Comparison of ENCODE assay signal across 15 cellular contexts in the genomic region with DNA sequence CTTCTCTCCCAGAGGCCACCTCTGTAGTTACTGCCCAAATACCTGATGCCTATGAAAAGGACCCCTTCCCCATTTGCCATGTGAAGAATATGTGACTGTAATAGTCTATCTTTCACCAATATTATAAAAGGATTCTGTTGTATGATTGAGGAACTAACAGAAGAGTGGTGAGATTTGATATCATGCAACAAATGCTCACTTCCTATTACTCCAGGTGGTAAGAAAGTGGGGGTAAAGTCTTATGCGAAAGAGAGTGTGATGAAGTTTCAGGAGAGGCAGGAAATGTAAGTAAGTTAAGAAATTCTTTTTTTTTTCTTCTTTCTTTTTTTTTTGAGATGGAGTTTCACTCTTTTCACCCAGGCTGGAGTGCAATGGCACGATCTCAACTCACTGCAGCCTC. TPM values are rescaled to one million over a fixed set of nuclear protein-coding genes. Genes with fewer than 3 reads are reported as not detected.
DNase-seq lines count a peak whose midpoint lies in the region; ATAC-seq, FAIRE-seq and TF ChIP-seq lines count a peak whose summit lies in the region.
"Had no signal": no experiment of that assay in that cellular context is flagged by ENCODE, and none has a peak within 500 bp of the region (broad histone marks: within the 10 kb centered on the region; RNA-seq: fewer than 3 reads in every experiment).

No MANE protein-coding gene starts in this region.

- H3K36me3 Mint-ChIP-seq in activated CD4-positive, alpha-beta T cell treated with anti-CD3 and anti-CD28 coated beads, Interleukin-2, amount 10 ng/mL, durations not matched to agents 24 days and 14 days (ENCODE audit: low read depth) = no peaks in the 10 kb centered on the region
- no peaks in the 10 kb centered on the region for H3K36me3 Mint-ChIP-seq in endothelial cell (ENCODE audit: low read depth, unreplicated experiment)
- H3K36me3 Mint-ChIP-seq: natural killer cell treated with Interleukin-12 subunit alpha and Interleukin-12 subunit beta and Interleukin-15 and Interleukin-18, amount 100 ng/mL, for 72 hours had no signal

- WGBS in psoas muscle, 3 donors = 86 to 88% (median 88%) methylated on average over 2 of the region's 2 CpGs

- H4K20me1 ChIP-seq in Loucy (ENCODE audit: insufficient read depth, low read length, poor library complexity, severe bottlenecking) = no peaks in the 10 kb centered on the region

- no peak overlapping the region for H3K4me3 ChIP-seq in Loucy (ENCODE audit: low read length, poor library complexity, severe bottlenecking)
- H3K4me3 ChIP-seq in bronchial epithelial cell (ENCODE audit: low read depth, low read length) = no peak overlapping the region
- H3K4me3 ChIP-seq in psoas muscle = no peak overlapping the region
- H3K4me3 ChIP-seq: cardiac muscle cell, esophagus muscularis mucosa, Peyer's patch had no signal

- H3K9me3 ChIP-seq in Loucy (ENCODE audit: insufficient read depth, low read depth, low read length) (no peaks in the 10 kb centered on the region), psoas muscle (no peaks in the 10 kb centered on the region)
- H3K9me3 ChIP-seq: esophagus muscularis mucosa, Peyer's patch had no signal

- H3K27me3 Mint-ChIP-seq in activated CD4-positive, alpha-beta T cell treated with anti-CD3 and anti-CD28 coated beads, Interleukin-2, amount 10 ng/mL, durations not matched to agents 24 days and 14 days = peaks cover 3% of the 10 kb centered on the region
- H3K27me3 Mint-ChIP-seq in endothelial cell (ENCODE audit: unreplicated experiment) = no peaks in the 10 kb centered on the region
- H3K27me3 Mint-ChIP-seq: natural killer cell treated with Interleukin-12 subunit alpha and Interleukin-12 subunit beta and Interleukin-15 and Interleukin-18, amount 100 ng/mL, for 72 hours had no signal

- H3K4me2 ChIP-seq in Loucy (ENCODE audit: low read depth, low read length, poor library complexity, severe bottlenecking) = no peak overlapping the region

- no peak for DNase-seq in activated CD4-positive, alpha-beta T cell treated with anti-CD3 and anti-CD28 coated beads, Interleukin-2, amount 10 ng/mL, durations not matched to agents 24 days and 14 days
- no peak for DNase-seq in activated CD4-positive, alpha-beta T cell treated with anti-CD3 and anti-CD28 coated beads for 48 hours
- peak; percentile 35 for DNase-seq in bronchial epithelial cell (ENCODE audit: low read depth)
- DNase-seq in psoas muscle = no peak
- no peak for DNase-seq in NCI-H1694 treated with DMSO at 0.1 percent for 48 hours (lab: John Stamatoyannopoulos, UW)
- DNase-seq in endothelial cell (ENCODE audit: low spot score) = no peak
- no peak for DNase-seq in HK-2 (ENCODE audit: unreplicated experiment)
- DNase-seq: DMS79, NCI-H2081, Peyer's patch, WERI-Rb-1 had no signal

- H3K4me1 ChIP-seq in Loucy (ENCODE audit: insufficient read depth, low read length, poor library complexity, severe bottlenecking) = peaks cover 22% of the 10 kb centered on the region
- H3K4me1 ChIP-seq in psoas muscle = no peaks in the 10 kb centered on the region

- H3K9me2 ChIP-seq in Loucy (replicated peaks; ENCODE audit: low read depth, low read length) = no peaks in the 10 kb centered on the region

- no peak overlapping the region for H3K9ac ChIP-seq in Loucy (ENCODE audit: low read depth, low read length, poor library complexity, severe bottlenecking)

- ATAC-seq in psoas muscle = no peak
- ATAC-seq: natural killer cell treated with Interleukin-12 subunit alpha and Interleukin-12 subunit beta and Interleukin-15 and Interleukin-18, amount 100 ng/mL, for 72 hours had no signal

- peaks cover 24% of the 10 kb centered on the region for H3K4me1 Mint-ChIP-seq in activated CD4-positive, alpha-beta T cell treated with anti-CD3 and anti-CD28 coated beads, Interleukin-2, amount 10 ng/mL, durations not matched to agents 24 days and 14 days
- H3K4me1 Mint-ChIP-seq in endothelial cell (ENCODE audit: unreplicated experiment) = peaks cover 6% of the 10 kb centered on the region

- TF ChIP-seq CTCF in Loucy (conservative IDR thresholded peaks at IDR 0.05; ENCODE audit: low read length) (no peak), bronchial epithelial cell (IDR thresholded peaks at IDR 0.05; ENCODE audit: insufficient read depth, low read length, severe bottlenecking) (no peak), psoas muscle (IDR thresholded peaks at IDR 0.05) (no peak), endothelial cell (IDR thresholded peaks at IDR 0.05; ENCODE audit: unreplicated experiment) (no peak)

- no peak overlapping the region for H3K27ac ChIP-seq in psoas muscle
- H3K27ac ChIP-seq: cardiac muscle cell, WERI-Rb-1 had no signal

- H3K79me2 ChIP-seq in Loucy (ENCODE audit: insufficient read depth, low read length) = no peaks in the 10 kb centered on the region

- no peaks in the 10 kb centered on the region for H3K9me3 Mint-ChIP-seq in activated CD4-positive, alpha-beta T cell treated with anti-CD3 and anti-CD28 coated beads, Interleukin-2, amount 10 ng/mL, durations not matched to agents 24 days and 14 days
- no peaks in the 10 kb centered on the region for H3K9me3 Mint-ChIP-seq in endothelial cell (ENCODE audit: unreplicated experiment)
- H3K9me3 Mint-ChIP-seq: natural killer cell treated with Interleukin-12 subunit alpha and Interleukin-12 subunit beta and Interleukin-15 and Interleukin-18, amount 100 ng/mL, for 72 hours had no signal

- peak overlapping the region; percentile 23 for H3K27ac Mint-ChIP-seq in activated CD4-positive, alpha-beta T cell treated with anti-CD3 and anti-CD28 coated beads, Interleukin-2, amount 10 ng/mL, durations not matched to agents 24 days and 14 days
- no peak overlapping the region for H3K27ac Mint-ChIP-seq in endothelial cell (ENCODE audit: unreplicated experiment)

- peaks cover 5% of the 10 kb centered on the region; the same call in 1 of the 2 replicates for H3F3A ChIP-seq in Loucy (ENCODE audit: low read depth)

- H3K27me3 ChIP-seq in Loucy (ENCODE audit: insufficient read depth, low read length, poor library complexity, severe bottlenecking) (no peaks in the 10 kb centered on the region), bronchial epithelial cell (ENCODE audit: control insufficient read depth, insufficient read depth, low read length) (no peaks in the 10 kb centered on the region), psoas muscle (ENCODE audit: insufficient read depth in 3 of 3, low read length in 2 of 3) (no peaks in the 10 kb centered on the region)
- H3K27me3 ChIP-seq: cardiac muscle cell, esophagus muscularis mucosa, Peyer's patch had no signal

- intact Hi-C loops in activated CD4-positive, alpha-beta T cell treated with anti-CD3 and anti-CD28 coated beads, Interleukin-2, amount 10 ng/mL, durations not matched to agents 24 days and 14 days (cut with micrococcal nuclease) = loop anchor here (1.0 to 10.0 kb wide), 3 partner anchors 24 to 489 kb away; no protein-coding TSS in a partner anchor
- intact Hi-C loops in psoas muscle (cut with DNase I) = no loop called here

- H3K4me3 Mint-ChIP-seq in activated CD4-positive, alpha-beta T cell treated with anti-CD3 and anti-CD28 coated beads, Interleukin-2, amount 10 ng/mL, durations not matched to agents 24 days and 14 days = no peak overlapping the region
- no peak overlapping the region for H3K4me3 Mint-ChIP-seq in endothelial cell (ENCODE audit: unreplicated experiment)
- H3K4me3 Mint-ChIP-seq: natural killer cell treated with Interleukin-12 subunit alpha and Interleukin-12 subunit beta and Interleukin-15 and Interleukin-18, amount 100 ng/mL, for 72 hours had no signal

- H3K36me3 ChIP-seq in Loucy (ENCODE audit: insufficient read depth, low read length) (no peaks in the 10 kb centered on the region), bronchial epithelial cell (ENCODE audit: control insufficient read depth, insufficient read depth, low read length) (no peaks in the 10 kb centered on the region), psoas muscle (ENCODE audit: insufficient read depth in 1 of 2, low read depth in 1 of 2) (no peaks in the 10 kb centered on the region)
- H3K36me3 ChIP-seq: cardiac muscle cell, esophagus muscularis mucosa, Peyer's patch, WERI-Rb-1 had no signal

- H2AFZ ChIP-seq in Loucy (ENCODE audit: low read length) = peak overlapping the region; percentile 25; the same call in 1 of the 2 replicates

- FAIRE-seq in bronchial epithelial cell (lab: Jason Lieb, UNC) = no peak

RNA-seq across cellular contexts. Expression of a gene that starts 24.4 kb away (rescaled TPM):
- total RNA-seq in activated CD4-positive, alpha-beta T cell treated with anti-CD3 and anti-CD28 coated beads, Interleukin-2, amount 10 ng/mL, durations not matched to agents 24 days and 14 days = 13.4 and 13.5 TPM in 2 replicates
- 17.2 and 29.0 TPM in 2 replicates for total RNA-seq in bronchial epithelial cell
- 1 to 10 TPM; 1.8 to 3.2 (median 2.7) TPM for total RNA-seq in psoas muscle
- 1 to 10 TPM in 2 of 3 donors, under 1 TPM in 1; 0.49 to 1.5 (median 1.4) TPM for polyA plus RNA-seq in psoas muscle
- total RNA-seq in endothelial cell (ENCODE audit: unreplicated experiment) = 33.7 TPM
